In the genomic region with DNA sequence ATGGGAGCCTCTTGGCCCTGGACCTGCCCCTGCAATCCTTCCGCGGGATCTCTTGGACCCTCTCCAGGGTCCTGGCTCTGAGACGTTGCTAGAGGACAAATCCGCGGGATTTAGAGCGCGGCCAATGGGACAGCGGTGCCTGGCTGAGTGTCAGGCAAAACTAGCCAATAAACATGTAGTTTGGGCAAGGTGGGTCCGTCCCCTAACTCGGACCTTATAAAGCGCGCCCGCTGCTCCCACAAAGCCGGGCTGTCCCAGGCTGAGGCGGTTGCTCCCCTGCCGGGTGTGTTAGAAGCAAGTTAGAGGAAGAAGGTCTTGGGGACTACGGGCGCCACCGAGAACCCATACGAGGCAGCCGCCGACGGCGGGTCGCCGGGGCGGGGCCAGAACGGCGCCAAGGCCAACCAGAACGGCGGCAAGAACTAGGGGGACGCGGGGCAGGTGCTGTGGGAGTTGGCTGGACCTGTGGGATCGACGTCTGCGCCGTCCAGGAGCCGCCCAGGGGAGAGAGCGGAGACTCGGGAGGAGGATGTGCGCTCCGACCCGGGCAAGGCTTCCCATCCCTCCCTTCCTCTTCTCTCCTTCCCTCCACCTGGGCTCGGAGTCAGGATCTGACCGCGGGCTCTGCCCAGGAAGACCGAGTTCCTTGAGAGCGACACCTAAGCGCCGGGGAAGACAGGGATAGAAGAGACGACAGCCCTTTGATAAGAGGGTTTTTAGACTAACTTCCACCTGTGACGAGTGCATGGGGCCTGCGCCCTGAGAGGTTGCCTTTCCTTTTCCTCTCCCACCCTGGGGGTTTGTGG, we compare ENCODE assay signal across 1 cellular context.
TF ChIP-seq lines count a peak whose summit lies in the region.

No MANE protein-coding gene starts in this region.

TF ChIP-seq in GM12878, 131 proteins besides CTCF, POLR2A, EP300 and RAD21 (continued from another document and continues in another):
- TF ChIP-seq BHLHE40 (IDR thresholded peaks at IDR 0.05; ENCODE audit: borderline replicate concordance in 1 of 2, low read depth in 2 of 2, low read length in 1 of 2) = no peak
- TF ChIP-seq, protein P1, sequence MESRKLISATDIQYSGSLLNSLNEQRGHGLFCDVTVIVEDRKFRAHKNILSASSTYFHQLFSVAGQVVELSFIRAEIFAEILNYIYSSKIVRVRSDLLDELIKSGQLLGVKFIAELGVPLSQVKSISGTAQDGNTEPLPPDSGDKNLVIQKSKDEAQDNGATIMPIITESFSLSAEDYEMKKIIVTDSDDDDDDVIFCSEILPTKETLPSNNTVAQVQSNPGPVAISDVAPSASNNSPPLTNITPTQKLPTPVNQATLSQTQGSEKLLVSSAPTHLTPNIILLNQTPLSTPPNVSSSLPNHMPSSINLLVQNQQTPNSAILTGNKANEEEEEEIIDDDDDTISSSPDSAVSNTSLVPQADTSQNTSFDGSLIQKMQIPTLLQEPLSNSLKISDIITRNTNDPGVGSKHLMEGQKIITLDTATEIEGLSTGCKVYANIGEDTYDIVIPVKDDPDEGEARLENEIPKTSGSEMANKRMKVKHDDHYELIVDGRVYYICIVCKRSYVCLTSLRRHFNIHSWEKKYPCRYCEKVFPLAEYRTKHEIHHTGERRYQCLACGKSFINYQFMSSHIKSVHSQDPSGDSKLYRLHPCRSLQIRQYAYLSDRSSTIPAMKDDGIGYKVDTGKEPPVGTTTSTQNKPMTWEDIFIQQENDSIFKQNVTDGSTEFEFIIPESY (IDR thresholded peaks at IDR 0.05) = no peak
- no peak for TF ChIP-seq JUNB (IDR thresholded peaks at IDR 0.05)
- TF ChIP-seq RB1 (IDR thresholded peaks at IDR 0.05; ENCODE audit: borderline replicate concordance) = 0 out of 2 replicates have a peak, but pooled peaks have one; percentile 44
- TF ChIP-seq BMI1 (IDR thresholded peaks at IDR 0.05; ENCODE audit: borderline replicate concordance) = no peak
- no peak for TF ChIP-seq EED (IDR thresholded peaks at IDR 0.05; ENCODE audit: low read depth)
- peak; percentile 35; the same call in 1 of the 2 replicates for TF ChIP-seq CREM (IDR thresholded peaks at IDR 0.05; ENCODE audit: low read depth)
- TF ChIP-seq, protein P2, sequence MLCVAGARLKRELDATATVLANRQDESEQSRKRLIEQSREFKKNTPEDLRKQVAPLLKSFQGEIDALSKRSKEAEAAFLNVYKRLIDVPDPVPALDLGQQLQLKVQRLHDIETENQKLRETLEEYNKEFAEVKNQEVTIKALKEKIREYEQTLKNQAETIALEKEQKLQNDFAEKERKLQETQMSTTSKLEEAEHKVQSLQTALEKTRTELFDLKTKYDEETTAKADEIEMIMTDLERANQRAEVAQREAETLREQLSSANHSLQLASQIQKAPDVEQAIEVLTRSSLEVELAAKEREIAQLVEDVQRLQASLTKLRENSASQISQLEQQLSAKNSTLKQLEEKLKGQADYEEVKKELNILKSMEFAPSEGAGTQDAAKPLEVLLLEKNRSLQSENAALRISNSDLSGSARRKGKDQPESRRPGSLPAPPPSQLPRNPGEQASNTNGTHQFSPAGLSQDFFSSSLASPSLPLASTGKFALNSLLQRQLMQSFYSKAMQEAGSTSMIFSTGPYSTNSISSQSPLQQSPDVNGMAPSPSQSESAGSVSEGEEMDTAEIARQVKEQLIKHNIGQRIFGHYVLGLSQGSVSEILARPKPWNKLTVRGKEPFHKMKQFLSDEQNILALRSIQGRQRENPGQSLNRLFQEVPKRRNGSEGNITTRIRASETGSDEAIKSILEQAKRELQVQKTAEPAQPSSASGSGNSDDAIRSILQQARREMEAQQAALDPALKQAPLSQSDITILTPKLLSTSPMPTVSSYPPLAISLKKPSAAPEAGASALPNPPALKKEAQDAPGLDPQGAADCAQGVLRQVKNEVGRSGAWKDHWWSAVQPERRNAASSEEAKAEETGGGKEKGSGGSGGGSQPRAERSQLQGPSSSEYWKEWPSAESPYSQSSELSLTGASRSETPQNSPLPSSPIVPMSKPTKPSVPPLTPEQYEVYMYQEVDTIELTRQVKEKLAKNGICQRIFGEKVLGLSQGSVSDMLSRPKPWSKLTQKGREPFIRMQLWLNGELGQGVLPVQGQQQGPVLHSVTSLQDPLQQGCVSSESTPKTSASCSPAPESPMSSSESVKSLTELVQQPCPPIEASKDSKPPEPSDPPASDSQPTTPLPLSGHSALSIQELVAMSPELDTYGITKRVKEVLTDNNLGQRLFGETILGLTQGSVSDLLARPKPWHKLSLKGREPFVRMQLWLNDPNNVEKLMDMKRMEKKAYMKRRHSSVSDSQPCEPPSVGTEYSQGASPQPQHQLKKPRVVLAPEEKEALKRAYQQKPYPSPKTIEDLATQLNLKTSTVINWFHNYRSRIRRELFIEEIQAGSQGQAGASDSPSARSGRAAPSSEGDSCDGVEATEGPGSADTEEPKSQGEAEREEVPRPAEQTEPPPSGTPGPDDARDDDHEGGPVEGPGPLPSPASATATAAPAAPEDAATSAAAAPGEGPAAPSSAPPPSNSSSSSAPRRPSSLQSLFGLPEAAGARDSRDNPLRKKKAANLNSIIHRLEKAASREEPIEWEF (IDR thresholded peaks at IDR 0.05; ENCODE audit: insufficient replicate concordance, low read depth, low read length) = no peak
- TF ChIP-seq RFX5 (IDR thresholded peaks at IDR 0.05; ENCODE audit: low read depth, low read length) = 0 out of 2 replicates have a peak, but pooled peaks have one; percentile 24
- TF ChIP-seq, protein P3, sequence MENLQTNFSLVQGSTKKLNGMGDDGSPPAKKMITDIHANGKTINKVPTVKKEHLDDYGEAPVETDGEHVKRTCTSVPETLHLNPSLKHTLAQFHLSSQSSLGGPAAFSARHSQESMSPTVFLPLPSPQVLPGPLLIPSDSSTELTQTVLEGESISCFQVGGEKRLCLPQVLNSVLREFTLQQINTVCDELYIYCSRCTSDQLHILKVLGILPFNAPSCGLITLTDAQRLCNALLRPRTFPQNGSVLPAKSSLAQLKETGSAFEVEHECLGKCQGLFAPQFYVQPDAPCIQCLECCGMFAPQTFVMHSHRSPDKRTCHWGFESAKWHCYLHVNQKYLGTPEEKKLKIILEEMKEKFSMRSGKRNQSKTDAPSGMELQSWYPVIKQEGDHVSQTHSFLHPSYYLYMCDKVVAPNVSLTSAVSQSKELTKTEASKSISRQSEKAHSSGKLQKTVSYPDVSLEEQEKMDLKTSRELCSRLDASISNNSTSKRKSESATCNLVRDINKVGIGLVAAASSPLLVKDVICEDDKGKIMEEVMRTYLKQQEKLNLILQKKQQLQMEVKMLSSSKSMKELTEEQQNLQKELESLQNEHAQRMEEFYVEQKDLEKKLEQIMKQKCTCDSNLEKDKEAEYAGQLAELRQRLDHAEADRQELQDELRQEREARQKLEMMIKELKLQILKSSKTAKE (IDR thresholded peaks at IDR 0.05; ENCODE audit: low read depth, poor library complexity, severe bottlenecking) = no peak
- peak; percentile 58; the same call in 1 of the 2 replicates for TF ChIP-seq CREB1 (IDR thresholded peaks at IDR 0.05; ENCODE audit: low read depth)
- TF ChIP-seq, protein P4, sequence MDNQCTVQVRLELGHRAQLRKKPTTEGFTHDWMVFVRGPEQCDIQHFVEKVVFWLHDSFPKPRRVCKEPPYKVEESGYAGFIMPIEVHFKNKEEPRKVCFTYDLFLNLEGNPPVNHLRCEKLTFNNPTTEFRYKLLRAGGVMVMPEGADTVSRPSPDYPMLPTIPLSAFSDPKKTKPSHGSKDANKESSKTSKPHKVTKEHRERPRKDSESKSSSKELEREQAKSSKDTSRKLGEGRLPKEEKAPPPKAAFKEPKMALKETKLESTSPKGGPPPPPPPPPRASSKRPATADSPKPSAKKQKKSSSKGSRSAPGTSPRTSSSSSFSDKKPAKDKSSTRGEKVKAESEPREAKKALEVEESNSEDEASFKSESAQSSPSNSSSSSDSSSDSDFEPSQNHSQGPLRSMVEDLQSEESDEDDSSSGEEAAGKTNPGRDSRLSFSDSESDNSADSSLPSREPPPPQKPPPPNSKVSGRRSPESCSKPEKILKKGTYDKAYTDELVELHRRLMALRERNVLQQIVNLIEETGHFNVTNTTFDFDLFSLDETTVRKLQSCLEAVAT (IDR thresholded peaks at IDR 0.05) = no peak
- no peak for TF ChIP-seq ZNF622 (IDR thresholded peaks at IDR 0.05)
- TF ChIP-seq MEF2A (IDR thresholded peaks at IDR 0.05; ENCODE audit: insufficient read depth, low read depth, low read length) = no peak
- no peak for TF ChIP-seq SMARCA5 (IDR thresholded peaks at IDR 0.05)
- TF ChIP-seq ZNF274 (IDR thresholded peaks at IDR 0.05; ENCODE audit: insufficient read depth, insufficient read length) = no peak
- TF ChIP-seq, protein P5, sequence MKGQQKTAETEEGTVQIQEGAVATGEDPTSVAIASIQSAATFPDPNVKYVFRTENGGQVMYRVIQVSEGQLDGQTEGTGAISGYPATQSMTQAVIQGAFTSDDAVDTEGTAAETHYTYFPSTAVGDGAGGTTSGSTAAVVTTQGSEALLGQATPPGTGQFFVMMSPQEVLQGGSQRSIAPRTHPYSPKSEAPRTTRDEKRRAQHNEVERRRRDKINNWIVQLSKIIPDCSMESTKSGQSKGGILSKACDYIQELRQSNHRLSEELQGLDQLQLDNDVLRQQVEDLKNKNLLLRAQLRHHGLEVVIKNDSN (IDR thresholded peaks at IDR 0.05; ENCODE audit: borderline replicate concordance, extremely low read length, insufficient read depth, low read depth, low read length) = no peak
- TF ChIP-seq CHD1 (IDR thresholded peaks at IDR 0.05; ENCODE audit: low read depth, low read length) = no peak
- TF ChIP-seq KAT2A (conservative IDR thresholded peaks at IDR 0.05; ENCODE audit: control insufficient read depth, low read depth, low read length) = no peak
- TF ChIP-seq FOS (IDR thresholded peaks at IDR 0.05; ENCODE audit: borderline replicate concordance, extremely low read depth, insufficient read length) = peak; percentile 59
- TF ChIP-seq, protein P6, sequence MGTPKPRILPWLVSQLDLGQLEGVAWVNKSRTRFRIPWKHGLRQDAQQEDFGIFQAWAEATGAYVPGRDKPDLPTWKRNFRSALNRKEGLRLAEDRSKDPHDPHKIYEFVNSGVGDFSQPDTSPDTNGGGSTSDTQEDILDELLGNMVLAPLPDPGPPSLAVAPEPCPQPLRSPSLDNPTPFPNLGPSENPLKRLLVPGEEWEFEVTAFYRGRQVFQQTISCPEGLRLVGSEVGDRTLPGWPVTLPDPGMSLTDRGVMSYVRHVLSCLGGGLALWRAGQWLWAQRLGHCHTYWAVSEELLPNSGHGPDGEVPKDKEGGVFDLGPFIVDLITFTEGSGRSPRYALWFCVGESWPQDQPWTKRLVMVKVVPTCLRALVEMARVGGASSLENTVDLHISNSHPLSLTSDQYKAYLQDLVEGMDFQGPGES (IDR thresholded peaks at IDR 0.05) = peak; percentile 77
- TF ChIP-seq PML (IDR thresholded peaks at IDR 0.05; ENCODE audit: low read length) = no peak
- TF ChIP-seq, protein P7, sequence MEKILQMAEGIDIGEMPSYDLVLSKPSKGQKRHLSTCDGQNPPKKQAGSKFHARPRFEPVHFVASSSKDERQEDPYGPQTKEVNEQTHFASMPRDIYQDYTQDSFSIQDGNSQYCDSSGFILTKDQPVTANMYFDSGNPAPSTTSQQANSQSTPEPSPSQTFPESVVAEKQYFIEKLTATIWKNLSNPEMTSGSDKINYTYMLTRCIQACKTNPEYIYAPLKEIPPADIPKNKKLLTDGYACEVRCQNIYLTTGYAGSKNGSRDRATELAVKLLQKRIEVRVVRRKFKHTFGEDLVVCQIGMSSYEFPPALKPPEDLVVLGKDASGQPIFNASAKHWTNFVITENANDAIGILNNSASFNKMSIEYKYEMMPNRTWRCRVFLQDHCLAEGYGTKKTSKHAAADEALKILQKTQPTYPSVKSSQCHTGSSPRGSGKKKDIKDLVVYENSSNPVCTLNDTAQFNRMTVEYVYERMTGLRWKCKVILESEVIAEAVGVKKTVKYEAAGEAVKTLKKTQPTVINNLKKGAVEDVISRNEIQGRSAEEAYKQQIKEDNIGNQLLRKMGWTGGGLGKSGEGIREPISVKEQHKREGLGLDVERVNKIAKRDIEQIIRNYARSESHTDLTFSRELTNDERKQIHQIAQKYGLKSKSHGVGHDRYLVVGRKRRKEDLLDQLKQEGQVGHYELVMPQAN (conservative IDR thresholded peaks at IDR 0.05) = peak; percentile 33; the same call in 1 of the 2 replicates
- TF ChIP-seq EGR1 (IDR thresholded peaks at IDR 0.05; ENCODE audit: borderline replicate concordance in 1 of 2, low read depth in 2 of 2, low read length in 2 of 2) = no peak
- TF ChIP-seq, protein P8, sequence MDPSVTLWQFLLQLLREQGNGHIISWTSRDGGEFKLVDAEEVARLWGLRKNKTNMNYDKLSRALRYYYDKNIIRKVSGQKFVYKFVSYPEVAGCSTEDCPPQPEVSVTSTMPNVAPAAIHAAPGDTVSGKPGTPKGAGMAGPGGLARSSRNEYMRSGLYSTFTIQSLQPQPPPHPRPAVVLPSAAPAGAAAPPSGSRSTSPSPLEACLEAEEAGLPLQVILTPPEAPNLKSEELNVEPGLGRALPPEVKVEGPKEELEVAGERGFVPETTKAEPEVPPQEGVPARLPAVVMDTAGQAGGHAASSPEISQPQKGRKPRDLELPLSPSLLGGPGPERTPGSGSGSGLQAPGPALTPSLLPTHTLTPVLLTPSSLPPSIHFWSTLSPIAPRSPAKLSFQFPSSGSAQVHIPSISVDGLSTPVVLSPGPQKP (IDR thresholded peaks at IDR 0.05; ENCODE audit: low read depth, low read length) = 0 out of 2 replicates have a peak, but pooled peaks have one; percentile 14
- TF ChIP-seq ZBED1 (IDR thresholded peaks at IDR 0.05; ENCODE audit: borderline replicate concordance) = no peak
- no peak for TF ChIP-seq CBX3 (IDR thresholded peaks at IDR 0.05; ENCODE audit: borderline replicate concordance, low read depth)
- TF ChIP-seq WRNIP1 (IDR thresholded peaks at IDR 0.05; ENCODE audit: borderline replicate concordance, low read depth, low read length) = no peak
- TF ChIP-seq, protein P9, sequence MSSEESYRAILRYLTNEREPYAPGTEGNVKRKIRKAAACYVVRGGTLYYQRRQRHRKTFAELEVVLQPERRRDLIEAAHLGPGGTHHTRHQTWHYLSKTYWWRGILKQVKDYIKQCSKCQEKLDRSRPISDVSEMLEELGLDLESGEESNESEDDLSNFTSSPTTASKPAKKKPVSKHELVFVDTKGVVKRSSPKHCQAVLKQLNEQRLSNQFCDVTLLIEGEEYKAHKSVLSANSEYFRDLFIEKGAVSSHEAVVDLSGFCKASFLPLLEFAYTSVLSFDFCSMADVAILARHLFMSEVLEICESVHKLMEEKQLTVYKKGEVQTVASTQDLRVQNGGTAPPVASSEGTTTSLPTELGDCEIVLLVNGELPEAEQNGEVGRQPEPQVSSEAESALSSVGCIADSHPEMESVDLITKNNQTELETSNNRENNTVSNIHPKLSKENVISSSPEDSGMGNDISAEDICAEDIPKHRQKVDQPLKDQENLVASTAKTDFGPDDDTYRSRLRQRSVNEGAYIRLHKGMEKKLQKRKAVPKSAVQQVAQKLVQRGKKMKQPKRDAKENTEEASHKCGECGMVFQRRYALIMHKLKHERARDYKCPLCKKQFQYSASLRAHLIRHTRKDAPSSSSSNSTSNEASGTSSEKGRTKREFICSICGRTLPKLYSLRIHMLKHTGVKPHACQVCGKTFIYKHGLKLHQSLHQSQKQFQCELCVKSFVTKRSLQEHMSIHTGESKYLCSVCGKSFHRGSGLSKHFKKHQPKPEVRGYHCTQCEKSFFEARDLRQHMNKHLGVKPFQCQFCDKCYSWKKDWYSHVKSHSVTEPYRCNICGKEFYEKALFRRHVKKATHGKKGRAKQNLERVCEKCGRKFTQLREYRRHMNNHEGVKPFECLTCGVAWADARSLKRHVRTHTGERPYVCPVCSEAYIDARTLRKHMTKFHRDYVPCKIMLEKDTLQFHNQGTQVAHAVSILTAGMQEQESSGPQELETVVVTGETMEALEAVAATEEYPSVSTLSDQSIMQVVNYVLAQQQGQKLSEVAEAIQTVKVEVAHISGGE (CRISPR knock-in tag; IDR thresholded peaks at IDR 0.05) = no peak
- peak; percentile 11 for TF ChIP-seq MEF2B (IDR thresholded peaks at IDR 0.05; ENCODE audit: partially characterized antibody, poor library complexity, severe bottlenecking)
